In the genomic region with DNA sequence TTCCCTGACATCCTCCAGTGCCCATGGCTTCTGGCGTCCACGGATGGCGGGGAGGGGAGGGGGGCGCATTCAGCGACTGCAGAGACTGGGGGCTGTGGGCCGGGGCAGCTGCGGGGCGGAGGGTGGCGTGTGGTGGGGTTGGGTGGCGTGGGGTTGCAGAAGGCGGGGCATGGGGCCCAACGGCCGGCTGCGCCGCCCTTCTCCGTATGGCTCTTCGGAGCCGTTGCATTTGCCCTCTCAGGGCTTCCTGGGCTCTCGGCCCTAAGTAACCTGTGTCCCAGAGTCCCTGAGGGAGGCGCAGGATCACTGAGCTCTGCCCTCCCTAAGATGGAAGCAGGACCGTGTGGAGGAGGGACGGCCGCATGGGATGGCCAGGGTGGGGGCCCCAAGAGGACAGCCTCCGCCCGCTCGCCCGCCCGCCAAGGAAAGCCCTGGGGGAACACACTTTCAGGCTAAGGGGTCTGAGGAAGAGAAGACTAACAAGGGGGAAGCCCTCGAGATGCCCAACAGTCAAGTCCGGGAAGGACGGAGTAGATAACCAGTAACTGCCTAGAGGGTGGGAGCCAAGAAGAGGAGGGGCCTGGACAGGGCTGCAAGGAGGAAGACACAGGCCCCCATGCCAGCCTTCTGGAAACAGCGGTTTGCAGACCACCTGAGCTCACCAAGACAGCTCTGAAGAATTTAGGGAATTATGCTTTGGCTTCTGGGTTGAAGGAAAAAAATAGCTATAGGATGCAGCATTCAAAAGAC, we compare ENCODE assay signal across 1 cellular context.
TF ChIP-seq lines count a peak whose summit lies in the region.

No MANE protein-coding gene starts in this region.

TF ChIP-seq in HepG2, 621 proteins besides CTCF, POLR2A, EP300 and RAD21 (continued from another document and continues in another):
- TF ChIP-seq, protein P1, sequence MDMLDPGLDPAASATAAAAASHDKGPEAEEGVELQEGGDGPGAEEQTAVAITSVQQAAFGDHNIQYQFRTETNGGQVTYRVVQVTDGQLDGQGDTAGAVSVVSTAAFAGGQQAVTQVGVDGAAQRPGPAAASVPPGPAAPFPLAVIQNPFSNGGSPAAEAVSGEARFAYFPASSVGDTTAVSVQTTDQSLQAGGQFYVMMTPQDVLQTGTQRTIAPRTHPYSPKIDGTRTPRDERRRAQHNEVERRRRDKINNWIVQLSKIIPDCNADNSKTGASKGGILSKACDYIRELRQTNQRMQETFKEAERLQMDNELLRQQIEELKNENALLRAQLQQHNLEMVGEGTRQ (IDR thresholded peaks at IDR 0.05; ENCODE audit: low read depth, low read length): no peak
- TF ChIP-seq, protein P1 (CRISPR knock-in tag; IDR thresholded peaks at IDR 0.05; ENCODE audit: borderline replicate concordance): no peak
- TF ChIP-seq RAD51 (IDR thresholded peaks at IDR 0.05; ENCODE audit: borderline replicate concordance): no peak
- no peak for TF ChIP-seq KDM1A (CRISPR knock-in tag; IDR thresholded peaks at IDR 0.05)
- TF ChIP-seq, protein P2, sequence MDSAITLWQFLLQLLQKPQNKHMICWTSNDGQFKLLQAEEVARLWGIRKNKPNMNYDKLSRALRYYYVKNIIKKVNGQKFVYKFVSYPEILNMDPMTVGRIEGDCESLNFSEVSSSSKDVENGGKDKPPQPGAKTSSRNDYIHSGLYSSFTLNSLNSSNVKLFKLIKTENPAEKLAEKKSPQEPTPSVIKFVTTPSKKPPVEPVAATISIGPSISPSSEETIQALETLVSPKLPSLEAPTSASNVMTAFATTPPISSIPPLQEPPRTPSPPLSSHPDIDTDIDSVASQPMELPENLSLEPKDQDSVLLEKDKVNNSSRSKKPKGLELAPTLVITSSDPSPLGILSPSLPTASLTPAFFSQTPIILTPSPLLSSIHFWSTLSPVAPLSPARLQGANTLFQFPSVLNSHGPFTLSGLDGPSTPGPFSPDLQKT (CRISPR knock-in tag; IDR thresholded peaks at IDR 0.05; ENCODE audit: borderline replicate concordance): 0 out of 2 replicates have a peak, but pooled peaks have one; percentile 15
- peak; percentile 30 for TF ChIP-seq YY1 (IDR thresholded peaks at IDR 0.05; ENCODE audit: insufficient read depth, insufficient replicate concordance, low read depth, low read length)
- TF ChIP-seq, protein P3, sequence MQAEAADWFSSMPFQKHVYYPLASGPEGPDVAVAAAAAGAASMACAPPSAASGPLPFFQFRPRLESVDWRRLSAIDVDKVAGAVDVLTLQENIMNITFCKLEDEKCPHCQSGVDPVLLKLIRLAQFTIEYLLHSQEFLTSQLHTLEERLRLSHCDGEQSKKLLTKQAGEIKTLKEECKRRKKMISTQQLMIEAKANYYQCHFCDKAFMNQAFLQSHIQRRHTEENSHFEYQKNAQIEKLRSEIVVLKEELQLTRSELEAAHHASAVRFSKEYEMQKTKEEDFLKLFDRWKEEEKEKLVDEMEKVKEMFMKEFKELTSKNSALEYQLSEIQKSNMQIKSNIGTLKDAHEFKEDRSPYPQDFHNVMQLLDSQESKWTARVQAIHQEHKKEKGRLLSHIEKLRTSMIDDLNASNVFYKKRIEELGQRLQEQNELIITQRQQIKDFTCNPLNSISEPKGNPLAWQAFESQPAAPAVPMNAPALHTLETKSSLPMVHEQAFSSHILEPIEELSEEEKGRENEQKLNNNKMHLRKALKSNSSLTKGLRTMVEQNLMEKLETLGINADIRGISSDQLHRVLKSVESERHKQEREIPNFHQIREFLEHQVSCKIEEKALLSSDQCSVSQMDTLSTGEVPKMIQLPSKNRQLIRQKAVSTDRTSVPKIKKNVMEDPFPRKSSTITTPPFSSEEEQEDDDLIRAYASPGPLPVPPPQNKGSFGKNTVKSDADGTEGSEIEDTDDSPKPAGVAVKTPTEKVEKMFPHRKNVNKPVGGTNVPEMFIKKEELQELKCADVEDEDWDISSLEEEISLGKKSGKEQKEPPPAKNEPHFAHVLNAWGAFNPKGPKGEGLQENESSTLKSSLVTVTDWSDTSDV (CRISPR knock-in tag; IDR thresholded peaks at IDR 0.05): peak; percentile 80; the same call in 1 of the 2 replicates
- TF ChIP-seq PHF8 (CRISPR knock-in tag; IDR thresholded peaks at IDR 0.05): peak; percentile 45; the same call in 1 of the 2 replicates
- peak; percentile 27; the same call in 1 of the 2 replicates for TF ChIP-seq ARNTL (CRISPR knock-in tag; IDR thresholded peaks at IDR 0.05)
- no peak for TF ChIP-seq ZFP62 (CRISPR knock-in tag; IDR thresholded peaks at IDR 0.05)
- TF ChIP-seq HCFC1 (IDR thresholded peaks at IDR 0.05; ENCODE audit: low read depth, low read length): no peak
- no peak for TF ChIP-seq LCORL (IDR thresholded peaks at IDR 0.05)
- peak; percentile 69 for TF ChIP-seq LCORL (CRISPR knock-in tag; IDR thresholded peaks at IDR 0.05)
- TF ChIP-seq, protein P4, sequence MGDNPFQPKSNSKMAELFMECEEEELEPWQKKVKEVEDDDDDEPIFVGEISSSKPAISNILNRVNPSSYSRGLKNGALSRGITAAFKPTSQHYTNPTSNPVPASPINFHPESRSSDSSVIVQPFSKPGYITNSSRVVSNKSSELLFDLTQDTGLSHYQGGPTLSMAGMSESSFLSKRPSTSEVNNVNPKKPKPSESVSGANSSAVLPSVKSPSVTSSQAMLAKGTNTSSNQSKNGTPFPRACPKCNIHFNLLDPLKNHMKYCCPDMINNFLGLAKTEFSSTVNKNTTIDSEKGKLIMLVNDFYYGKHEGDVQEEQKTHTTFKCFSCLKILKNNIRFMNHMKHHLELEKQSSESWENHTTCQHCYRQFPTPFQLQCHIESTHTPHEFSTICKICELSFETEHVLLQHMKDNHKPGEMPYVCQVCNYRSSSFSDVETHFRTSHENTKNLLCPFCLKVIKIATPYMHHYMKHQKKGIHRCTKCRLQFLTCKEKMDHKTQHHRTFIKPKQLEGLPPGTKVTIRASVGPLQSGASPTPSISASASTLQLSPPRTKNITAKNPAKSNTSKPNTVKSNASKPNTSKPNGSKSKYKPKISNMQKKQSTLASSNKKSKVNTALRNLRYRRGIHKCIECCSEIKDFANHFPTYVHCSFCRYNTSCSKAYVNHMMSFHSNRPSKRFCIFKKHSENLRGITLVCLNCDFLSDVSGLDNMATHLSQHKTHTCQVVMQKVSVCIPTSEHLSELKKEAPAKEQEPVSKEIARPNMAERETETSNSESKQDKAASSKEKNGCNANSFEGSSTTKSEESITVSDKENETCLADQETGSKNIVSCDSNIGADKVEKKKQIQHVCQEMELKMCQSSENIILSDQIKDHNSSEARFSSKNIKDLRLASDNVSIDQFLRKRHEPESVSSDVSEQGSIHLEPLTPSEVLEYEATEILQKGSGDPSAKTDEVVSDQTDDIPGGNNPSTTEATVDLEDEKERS (CRISPR knock-in tag; IDR thresholded peaks at IDR 0.05): 0 out of 2 replicates have a peak, but pooled peaks have one; percentile 18
- TF ChIP-seq ZMYM2 (CRISPR knock-in tag; IDR thresholded peaks at IDR 0.05): no peak
- TF ChIP-seq CCDC6 (CRISPR knock-in tag; IDR thresholded peaks at IDR 0.05): peak; percentile 61; the same call in 1 of the 2 replicates
- TF ChIP-seq AKAP8 (CRISPR knock-in tag; IDR thresholded peaks at IDR 0.05): no peak
- no peak for TF ChIP-seq ZNF652 (CRISPR knock-in tag; IDR thresholded peaks at IDR 0.05; ENCODE audit: borderline replicate concordance, low read depth)
- TF ChIP-seq GFI1 (CRISPR knock-in tag; IDR thresholded peaks at IDR 0.05; ENCODE audit: borderline replicate concordance): peak; percentile 48; the same call in 1 of the 2 replicates
- TF ChIP-seq, protein P5, sequence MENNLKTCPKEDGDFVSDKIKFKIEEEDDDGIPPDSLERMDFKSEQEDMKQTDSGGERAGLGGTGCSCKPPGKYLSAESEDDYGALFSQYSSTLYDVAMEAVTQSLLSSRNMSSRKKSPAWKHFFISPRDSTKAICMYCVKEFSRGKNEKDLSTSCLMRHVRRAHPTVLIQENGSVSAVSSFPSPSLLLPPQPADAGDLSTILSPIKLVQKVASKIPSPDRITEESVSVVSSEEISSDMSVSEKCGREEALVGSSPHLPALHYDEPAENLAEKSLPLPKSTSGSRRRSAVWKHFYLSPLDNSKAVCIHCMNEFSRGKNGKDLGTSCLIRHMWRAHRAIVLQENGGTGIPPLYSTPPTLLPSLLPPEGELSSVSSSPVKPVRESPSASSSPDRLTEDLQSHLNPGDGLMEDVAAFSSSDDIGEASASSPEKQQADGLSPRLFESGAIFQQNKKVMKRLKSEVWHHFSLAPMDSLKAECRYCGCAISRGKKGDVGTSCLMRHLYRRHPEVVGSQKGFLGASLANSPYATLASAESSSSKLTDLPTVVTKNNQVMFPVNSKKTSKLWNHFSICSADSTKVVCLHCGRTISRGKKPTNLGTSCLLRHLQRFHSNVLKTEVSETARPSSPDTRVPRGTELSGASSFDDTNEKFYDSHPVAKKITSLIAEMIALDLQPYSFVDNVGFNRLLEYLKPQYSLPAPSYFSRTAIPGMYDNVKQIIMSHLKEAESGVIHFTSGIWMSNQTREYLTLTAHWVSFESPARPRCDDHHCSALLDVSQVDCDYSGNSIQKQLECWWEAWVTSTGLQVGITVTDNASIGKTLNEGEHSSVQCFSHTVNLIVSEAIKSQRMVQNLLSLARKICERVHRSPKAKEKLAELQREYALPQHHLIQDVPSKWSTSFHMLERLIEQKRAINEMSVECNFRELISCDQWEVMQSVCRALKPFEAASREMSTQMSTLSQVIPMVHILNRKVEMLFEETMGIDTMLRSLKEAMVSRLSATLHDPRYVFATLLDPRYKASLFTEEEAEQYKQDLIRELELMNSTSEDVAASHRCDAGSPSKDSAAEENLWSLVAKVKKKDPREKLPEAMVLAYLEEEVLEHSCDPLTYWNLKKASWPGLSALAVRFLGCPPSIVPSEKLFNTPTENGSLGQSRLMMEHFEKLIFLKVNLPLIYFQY (CRISPR knock-in tag; IDR thresholded peaks at IDR 0.05; ENCODE audit: borderline replicate concordance): no peak
- no peak for TF ChIP-seq ZNF644 (CRISPR knock-in tag; IDR thresholded peaks at IDR 0.05; ENCODE audit: low read depth)
- TF ChIP-seq PHF5A (CRISPR knock-in tag; IDR thresholded peaks at IDR 0.05; ENCODE audit: low read depth, unreplicated experiment): peak; percentile 10
- peak; percentile 25; the same call in 1 of the 2 replicates for TF ChIP-seq MYC (CRISPR knock-in tag; IDR thresholded peaks at IDR 0.05; ENCODE audit: borderline replicate concordance)
- 0 out of 2 replicates have a peak, but pooled peaks have one; percentile 5 for TF ChIP-seq ATF7-NPFF (CRISPR knock-in tag; IDR thresholded peaks at IDR 0.05; ENCODE audit: low read depth)
- TF ChIP-seq SMAD1 (CRISPR knock-in tag; IDR thresholded peaks at IDR 0.05; ENCODE audit: borderline replicate concordance, low read depth): 0 out of 2 replicates have a peak, but pooled peaks have one; percentile 66
- TF ChIP-seq, protein P6, sequence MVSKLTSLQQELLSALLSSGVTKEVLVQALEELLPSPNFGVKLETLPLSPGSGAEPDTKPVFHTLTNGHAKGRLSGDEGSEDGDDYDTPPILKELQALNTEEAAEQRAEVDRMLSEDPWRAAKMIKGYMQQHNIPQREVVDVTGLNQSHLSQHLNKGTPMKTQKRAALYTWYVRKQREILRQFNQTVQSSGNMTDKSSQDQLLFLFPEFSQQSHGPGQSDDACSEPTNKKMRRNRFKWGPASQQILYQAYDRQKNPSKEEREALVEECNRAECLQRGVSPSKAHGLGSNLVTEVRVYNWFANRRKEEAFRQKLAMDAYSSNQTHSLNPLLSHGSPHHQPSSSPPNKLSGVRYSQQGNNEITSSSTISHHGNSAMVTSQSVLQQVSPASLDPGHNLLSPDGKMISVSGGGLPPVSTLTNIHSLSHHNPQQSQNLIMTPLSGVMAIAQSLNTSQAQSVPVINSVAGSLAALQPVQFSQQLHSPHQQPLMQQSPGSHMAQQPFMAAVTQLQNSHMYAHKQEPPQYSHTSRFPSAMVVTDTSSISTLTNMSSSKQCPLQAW (CRISPR knock-in tag; IDR thresholded peaks at IDR 0.05): peak; percentile 50; the same call in 1 of the 2 replicates
- peak; percentile 52; the same call in 1 of the 2 replicates for TF ChIP-seq SAP130 (CRISPR knock-in tag; IDR thresholded peaks at IDR 0.05; ENCODE audit: low read depth)
- no peak for TF ChIP-seq U2AF2 (IDR thresholded peaks at IDR 0.05; ENCODE audit: low read depth, low read length)
- TF ChIP-seq, protein P7, sequence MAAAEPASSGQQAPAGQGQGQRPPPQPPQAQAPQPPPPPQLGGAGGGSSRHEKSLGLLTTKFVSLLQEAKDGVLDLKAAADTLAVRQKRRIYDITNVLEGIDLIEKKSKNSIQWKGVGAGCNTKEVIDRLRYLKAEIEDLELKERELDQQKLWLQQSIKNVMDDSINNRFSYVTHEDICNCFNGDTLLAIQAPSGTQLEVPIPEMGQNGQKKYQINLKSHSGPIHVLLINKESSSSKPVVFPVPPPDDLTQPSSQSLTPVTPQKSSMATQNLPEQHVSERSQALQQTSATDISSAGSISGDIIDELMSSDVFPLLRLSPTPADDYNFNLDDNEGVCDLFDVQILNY (CRISPR knock-in tag; conservative IDR thresholded peaks at IDR 0.05): no peak
- TF ChIP-seq SMAD9 (CRISPR knock-in tag; IDR thresholded peaks at IDR 0.05): no peak
- 0 out of 2 replicates have a peak, but pooled peaks have one; percentile 17 for TF ChIP-seq ZNF777 (CRISPR knock-in tag; IDR thresholded peaks at IDR 0.05)
- no peak for TF ChIP-seq SNAI1 (CRISPR knock-in tag; IDR thresholded peaks at IDR 0.05; ENCODE audit: borderline replicate concordance)
- TF ChIP-seq TEAD3 (CRISPR knock-in tag; optimal IDR thresholded peaks at IDR 0.05; ENCODE audit: borderline replicate concordance): no peak
- TF ChIP-seq, protein P8, sequence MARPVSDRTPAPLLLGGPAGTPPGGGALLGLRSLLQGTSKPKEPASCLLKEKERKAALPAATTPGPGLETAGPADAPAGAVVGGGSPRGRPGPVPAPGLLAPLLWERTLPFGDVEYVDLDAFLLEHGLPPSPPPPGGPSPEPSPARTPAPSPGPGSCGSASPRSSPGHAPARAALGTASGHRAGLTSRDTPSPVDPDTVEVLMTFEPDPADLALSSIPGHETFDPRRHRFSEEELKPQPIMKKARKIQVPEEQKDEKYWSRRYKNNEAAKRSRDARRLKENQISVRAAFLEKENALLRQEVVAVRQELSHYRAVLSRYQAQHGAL (CRISPR knock-in tag; IDR thresholded peaks at IDR 0.05; ENCODE audit: not compliant biosample characterization): peak; percentile 21
- TF ChIP-seq, protein P9, sequence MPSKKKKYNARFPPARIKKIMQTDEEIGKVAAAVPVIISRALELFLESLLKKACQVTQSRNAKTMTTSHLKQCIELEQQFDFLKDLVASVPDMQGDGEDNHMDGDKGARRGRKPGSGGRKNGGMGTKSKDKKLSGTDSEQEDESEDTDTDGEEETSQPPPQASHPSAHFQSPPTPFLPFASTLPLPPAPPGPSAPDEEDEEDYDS (CRISPR knock-in tag; IDR thresholded peaks at IDR 0.05): peak; percentile 37; the same call in 1 of the 2 replicates
- no peak; the same call in 1 of the 2 replicates for TF ChIP-seq GABPB1 (CRISPR knock-in tag; IDR thresholded peaks at IDR 0.05)
- no peak for TF ChIP-seq ZNF446 (CRISPR knock-in tag; IDR thresholded peaks at IDR 0.05)
- TF ChIP-seq ZFY (CRISPR knock-in tag; IDR thresholded peaks at IDR 0.05): 0 out of 2 replicates have a peak, but pooled peaks have one; percentile 11
